ENCODE assay signal across 8 cellular contexts in the genomic region with DNA sequence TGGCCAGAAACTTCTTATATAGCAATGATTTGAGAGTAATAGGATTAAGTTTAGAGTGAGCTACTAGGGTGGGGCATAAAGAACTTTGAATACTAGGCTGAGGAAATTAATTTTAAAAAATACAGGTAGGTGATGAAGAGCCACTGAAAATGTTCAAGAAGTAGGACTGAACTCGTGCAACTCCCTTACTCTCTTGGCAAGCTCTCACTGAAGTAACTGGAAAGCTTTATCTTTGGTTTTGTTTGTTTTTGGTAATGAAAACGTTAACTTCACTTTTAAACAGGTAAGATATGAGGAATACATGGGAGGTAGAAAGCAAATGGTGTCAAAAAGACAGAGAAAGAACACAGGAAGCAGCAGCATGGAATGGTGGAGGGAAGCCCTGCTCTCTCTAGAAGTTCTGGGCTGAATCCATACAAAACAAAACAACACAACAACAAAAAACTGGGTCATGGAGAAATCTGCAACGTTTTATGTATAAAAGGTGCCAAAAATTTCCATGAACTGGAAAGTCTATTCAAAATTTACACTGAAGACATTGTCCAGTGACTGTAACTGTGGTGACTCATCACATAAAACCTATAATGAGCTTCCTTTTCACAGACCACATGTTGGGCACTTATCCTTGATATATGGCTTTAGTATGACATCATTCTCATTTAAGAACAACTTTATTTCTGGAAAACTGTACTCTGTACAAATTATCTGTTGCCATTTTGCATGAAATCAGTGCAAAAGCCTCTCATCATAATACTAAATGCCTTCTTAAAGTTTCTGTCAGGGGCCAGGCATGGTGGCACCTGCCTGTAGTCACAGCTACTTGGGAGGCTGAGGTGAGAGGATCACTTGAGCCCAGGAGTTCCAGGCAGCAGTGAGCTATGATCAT.
DNase-seq lines count a peak whose midpoint lies in the region; ATAC-seq and TF ChIP-seq lines count a peak whose summit lies in the region.

No MANE protein-coding gene starts in this region.

- no peaks in the 10 kb centered on the region for H3K9me2 ChIP-seq in SK-N-SH

- no peaks in the 10 kb centered on the region for H4K20me1 ChIP-seq in SK-N-SH (ENCODE audit: insufficient read depth)

- H3K9ac ChIP-seq in SK-N-SH: no peak overlapping the region

- H3K4me1 ChIP-seq in SK-N-SH (ENCODE audit: control insufficient read depth in 1 of 2, insufficient read depth in 2 of 2, low read depth in 1 of 2, low read length in 1 of 2): peaks cover 2 to 20% of the 10 kb centered on the region in 2 experiments; a peak in 2 of 4 replicates

- no peaks in the 10 kb centered on the region for H3K36me3 ChIP-seq in SK-N-SH (replicated peaks in 1 of 2; ENCODE audit: control insufficient read depth in 1 of 2, insufficient read depth in 2 of 2, low read length in 1 of 2)

- H2AFZ ChIP-seq in SK-N-SH (ENCODE audit: low read depth): peak overlapping the region; percentile 7

- peak; percentile 65 to 94 for TF ChIP-seq EP300 in SK-N-SH (IDR thresholded peaks at IDR 0.05; ENCODE audit: borderline replicate concordance in 1 of 2, low read depth in 1 of 2, low read length in 1 of 2)

- H3K27ac ChIP-seq in SK-N-SH (ENCODE audit: low read depth in 2 of 2, low read length in 1 of 2): peak overlapping the region; percentile 60 to 82; a peak in 3 of 4 replicates

- no peaks in the 10 kb centered on the region for H3K79me2 ChIP-seq in SK-N-SH (ENCODE audit: insufficient read depth)

- 27% methylated on average over 3 of the region's 3 CpGs for WGBS in SK-N-SH (ENCODE audit: low lambda C conversion rate)

- H3K9me3 ChIP-seq in SK-N-SH: no peaks in the 10 kb centered on the region

- peak overlapping the region; percentile 59; the same call in 1 of the 2 replicates for H3K4me2 ChIP-seq in SK-N-SH

- ATAC-seq in GM18519 (IDR thresholded peaks at IDR 0.05; ENCODE audit: low FRiP score, unreplicated experiment) (peak; percentile 70), HG03354 (IDR thresholded peaks at IDR 0.05; ENCODE audit: poor library complexity, severe bottlenecking, unreplicated experiment) (peak; percentile 63), left lobe of liver (peak; percentile 45), HG02970 (IDR thresholded peaks at IDR 0.05; ENCODE audit: low FRiP score, unreplicated experiment) (no peak), GM18498 (IDR thresholded peaks at IDR 0.05; ENCODE audit: unreplicated experiment) (no peak)

- CTCF ChIA-PET in SK-N-SH (lab: Yijun Ruan, JAX): interaction anchor here (2.3 kb wide), 1 partner anchor 12 kb away, joined by 10 read pairs; no protein-coding TSS in a partner anchor

- TF ChIP-seq CTCF in SK-N-SH (IDR thresholded peaks at IDR 0.05): no peak

- POLR2A ChIA-PET in SK-N-SH (lab: Yijun Ruan, JAX): no interaction called here

- DNase-seq in SK-N-SH (no peak), left lobe of liver (ENCODE audit: low spot score) (no peak)
- no peak for DNase-seq in activated CD4-positive, CD25-positive, alpha-beta regulatory T cell treated with anti-CD3 and anti-CD28 coated beads, Interleukin-2, amount 50 U/mL, for 72 hours
- no peak for DNase-seq in activated CD4-positive, alpha-beta T cell treated with anti-CD3 and anti-CD28 coated beads, Interleukin-2, amount 50 U/mL, for 4 hours

- no peaks in the 10 kb centered on the region for H3K27me3 ChIP-seq in SK-N-SH (ENCODE audit: insufficient read depth)

- peaks cover 12% of the 10 kb centered on the region for H3F3A ChIP-seq in SK-N-SH (replicated peaks; ENCODE audit: insufficient read depth)

- TF ChIP-seq RAD21 in SK-N-SH (IDR thresholded peaks at IDR 0.05; ENCODE audit: low read length): no peak

- no peak overlapping the region for H3K4me3 ChIP-seq in SK-N-SH (ENCODE audit: low read depth in 2 of 2, low read length in 1 of 2)

TF ChIP-seq in SK-N-SH, 30 proteins besides CTCF, POLR2A, EP300 and RAD21 (continues in another document):
- TF ChIP-seq SMC3 (IDR thresholded peaks at IDR 0.05; ENCODE audit: low read depth, low read length): no peak
- no peak for TF ChIP-seq FOXJ3 (CRISPR knock-in tag; IDR thresholded peaks at IDR 0.05)
- peak; percentile 92 for TF ChIP-seq NFIC (IDR thresholded peaks at IDR 0.05; ENCODE audit: borderline replicate concordance)
- peak; percentile 94 for TF ChIP-seq FOXM1 (IDR thresholded peaks at IDR 0.05; ENCODE audit: low read depth)
- TF ChIP-seq TEAD4 (IDR thresholded peaks at IDR 0.05; ENCODE audit: borderline replicate concordance, insufficient read depth): peak; percentile 94
- TF ChIP-seq, protein P1, sequence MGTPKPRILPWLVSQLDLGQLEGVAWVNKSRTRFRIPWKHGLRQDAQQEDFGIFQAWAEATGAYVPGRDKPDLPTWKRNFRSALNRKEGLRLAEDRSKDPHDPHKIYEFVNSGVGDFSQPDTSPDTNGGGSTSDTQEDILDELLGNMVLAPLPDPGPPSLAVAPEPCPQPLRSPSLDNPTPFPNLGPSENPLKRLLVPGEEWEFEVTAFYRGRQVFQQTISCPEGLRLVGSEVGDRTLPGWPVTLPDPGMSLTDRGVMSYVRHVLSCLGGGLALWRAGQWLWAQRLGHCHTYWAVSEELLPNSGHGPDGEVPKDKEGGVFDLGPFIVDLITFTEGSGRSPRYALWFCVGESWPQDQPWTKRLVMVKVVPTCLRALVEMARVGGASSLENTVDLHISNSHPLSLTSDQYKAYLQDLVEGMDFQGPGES (IDR thresholded peaks at IDR 0.05; ENCODE audit: low read depth, low read length): no peak
- no peak for TF ChIP-seq YY1 (IDR thresholded peaks at IDR 0.05; ENCODE audit: low read depth)
- no peak for TF ChIP-seq GABPA (IDR thresholded peaks at IDR 0.05; ENCODE audit: low read depth)
- no peak for TF ChIP-seq EZH2phosphoT487 (IDR thresholded peaks at IDR 0.05; ENCODE audit: borderline replicate concordance, low read depth)
- peak; percentile 28; the same call in 1 of the 2 replicates for TF ChIP-seq TAF1 (IDR thresholded peaks at IDR 0.05; ENCODE audit: borderline replicate concordance, low read depth, low read length)
- TF ChIP-seq RXRA (IDR thresholded peaks at IDR 0.05; ENCODE audit: borderline replicate concordance, low read depth): peak; percentile 89; the same call in 1 of the 2 replicates
- TF ChIP-seq RFX5 (IDR thresholded peaks at IDR 0.05; ENCODE audit: low read length): no peak
- TF ChIP-seq JUND (IDR thresholded peaks at IDR 0.05): peak; percentile 100
- TF ChIP-seq, protein P2, sequence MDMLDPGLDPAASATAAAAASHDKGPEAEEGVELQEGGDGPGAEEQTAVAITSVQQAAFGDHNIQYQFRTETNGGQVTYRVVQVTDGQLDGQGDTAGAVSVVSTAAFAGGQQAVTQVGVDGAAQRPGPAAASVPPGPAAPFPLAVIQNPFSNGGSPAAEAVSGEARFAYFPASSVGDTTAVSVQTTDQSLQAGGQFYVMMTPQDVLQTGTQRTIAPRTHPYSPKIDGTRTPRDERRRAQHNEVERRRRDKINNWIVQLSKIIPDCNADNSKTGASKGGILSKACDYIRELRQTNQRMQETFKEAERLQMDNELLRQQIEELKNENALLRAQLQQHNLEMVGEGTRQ (IDR thresholded peaks at IDR 0.05; ENCODE audit: borderline replicate concordance, low read depth, low read length): no peak
- 0 out of 2 replicates have a peak, but pooled peaks have one; percentile 19 for TF ChIP-seq SIN3A (IDR thresholded peaks at IDR 0.05; ENCODE audit: borderline replicate concordance, low read depth, low read length)
- TF ChIP-seq, protein P3, sequence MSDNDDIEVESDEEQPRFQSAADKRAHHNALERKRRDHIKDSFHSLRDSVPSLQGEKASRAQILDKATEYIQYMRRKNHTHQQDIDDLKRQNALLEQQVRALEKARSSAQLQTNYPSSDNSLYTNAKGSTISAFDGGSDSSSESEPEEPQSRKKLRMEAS (IDR thresholded peaks at IDR 0.05; ENCODE audit: low read depth): peak; percentile 39; the same call in 1 of the 2 replicates
- peak; percentile 97 for TF ChIP-seq FOSL2 (IDR thresholded peaks at IDR 0.05; ENCODE audit: borderline replicate concordance, low read depth)
- no peak for TF ChIP-seq RCOR1 (IDR thresholded peaks at IDR 0.05; ENCODE audit: low read length)
- TF ChIP-seq, protein P4, sequence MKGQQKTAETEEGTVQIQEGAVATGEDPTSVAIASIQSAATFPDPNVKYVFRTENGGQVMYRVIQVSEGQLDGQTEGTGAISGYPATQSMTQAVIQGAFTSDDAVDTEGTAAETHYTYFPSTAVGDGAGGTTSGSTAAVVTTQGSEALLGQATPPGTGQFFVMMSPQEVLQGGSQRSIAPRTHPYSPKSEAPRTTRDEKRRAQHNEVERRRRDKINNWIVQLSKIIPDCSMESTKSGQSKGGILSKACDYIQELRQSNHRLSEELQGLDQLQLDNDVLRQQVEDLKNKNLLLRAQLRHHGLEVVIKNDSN (IDR thresholded peaks at IDR 0.05; ENCODE audit: borderline replicate concordance, low read depth): no peak
- TF ChIP-seq TCF12 (IDR thresholded peaks at IDR 0.05): peak; percentile 100
- peak; percentile 74 for TF ChIP-seq MEF2A (IDR thresholded peaks at IDR 0.05; ENCODE audit: borderline replicate concordance, low read depth)
- no peak for TF ChIP-seq CHD2 (IDR thresholded peaks at IDR 0.05; ENCODE audit: low read length, partially characterized antibody)
- TF ChIP-seq ELF1 (IDR thresholded peaks at IDR 0.05): 0 out of 2 replicates have a peak, but pooled peaks have one; percentile 27
- TF ChIP-seq, protein P5, sequence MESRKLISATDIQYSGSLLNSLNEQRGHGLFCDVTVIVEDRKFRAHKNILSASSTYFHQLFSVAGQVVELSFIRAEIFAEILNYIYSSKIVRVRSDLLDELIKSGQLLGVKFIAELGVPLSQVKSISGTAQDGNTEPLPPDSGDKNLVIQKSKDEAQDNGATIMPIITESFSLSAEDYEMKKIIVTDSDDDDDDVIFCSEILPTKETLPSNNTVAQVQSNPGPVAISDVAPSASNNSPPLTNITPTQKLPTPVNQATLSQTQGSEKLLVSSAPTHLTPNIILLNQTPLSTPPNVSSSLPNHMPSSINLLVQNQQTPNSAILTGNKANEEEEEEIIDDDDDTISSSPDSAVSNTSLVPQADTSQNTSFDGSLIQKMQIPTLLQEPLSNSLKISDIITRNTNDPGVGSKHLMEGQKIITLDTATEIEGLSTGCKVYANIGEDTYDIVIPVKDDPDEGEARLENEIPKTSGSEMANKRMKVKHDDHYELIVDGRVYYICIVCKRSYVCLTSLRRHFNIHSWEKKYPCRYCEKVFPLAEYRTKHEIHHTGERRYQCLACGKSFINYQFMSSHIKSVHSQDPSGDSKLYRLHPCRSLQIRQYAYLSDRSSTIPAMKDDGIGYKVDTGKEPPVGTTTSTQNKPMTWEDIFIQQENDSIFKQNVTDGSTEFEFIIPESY (IDR thresholded peaks at IDR 0.05; ENCODE audit: borderline replicate concordance, low read depth): peak; percentile 58; the same call in 1 of the 2 replicates
- TF ChIP-seq GATA2 (CRISPR knock-in tag; IDR thresholded peaks at IDR 0.05): no peak
- peak; percentile 86; the same call in 1 of the 2 replicates for TF ChIP-seq POLR2AphosphoS5 (IDR thresholded peaks at IDR 0.05; ENCODE audit: low read depth, low read length)
- no peak for TF ChIP-seq NRF1 (IDR thresholded peaks at IDR 0.05; ENCODE audit: low read depth, low read length)

Comparison
In these comparisons a context has a peak if more than half of its experiments do, and no peak if none do; other contexts are left out.
1. ATAC-seq: peak in GM18519 (single experiment), HG03354 (single experiment) and left lobe of liver (single experiment); none in HG02970 (single experiment) and GM18498 (single experiment).